Comparison of ENCODE assay signal across 1 cellular context in genomic region chr6:53134601-53135235, GRCh38.
A peak's percentile ranks its signal among the peaks of the same experiment; 100 is the strongest.
TF ChIP-seq lines count a peak whose summit lies in the region.

No MANE protein-coding gene starts in this region.

TF ChIP-seq in HepG2, 621 proteins besides CTCF, POLR2A, EP300 and RAD21 (continued from another document and continues in another):
- TF ChIP-seq ZNF142 (CRISPR knock-in tag; IDR thresholded peaks at IDR 0.05) = no peak
- peak; percentile 98 for TF ChIP-seq NCOA2 (CRISPR knock-in tag; IDR thresholded peaks at IDR 0.05)
- TF ChIP-seq GTF2F1 (IDR thresholded peaks at IDR 0.05; ENCODE audit: low read length) = no peak
- no peak for TF ChIP-seq LBX2 (CRISPR knock-in tag; IDR thresholded peaks at IDR 0.05; ENCODE audit: borderline replicate concordance)
- TF ChIP-seq EHMT2 (IDR thresholded peaks at IDR 0.05; ENCODE audit: borderline replicate concordance, low read depth, low read length) = peak; percentile 84; the same call in 1 of the 2 replicates
- TF ChIP-seq, protein P1, sequence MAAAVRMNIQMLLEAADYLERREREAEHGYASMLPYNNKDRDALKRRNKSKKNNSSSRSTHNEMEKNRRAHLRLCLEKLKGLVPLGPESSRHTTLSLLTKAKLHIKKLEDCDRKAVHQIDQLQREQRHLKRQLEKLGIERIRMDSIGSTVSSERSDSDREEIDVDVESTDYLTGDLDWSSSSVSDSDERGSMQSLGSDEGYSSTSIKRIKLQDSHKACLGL (CRISPR knock-in tag; IDR thresholded peaks at IDR 0.05) = no peak
- TF ChIP-seq, protein P2, sequence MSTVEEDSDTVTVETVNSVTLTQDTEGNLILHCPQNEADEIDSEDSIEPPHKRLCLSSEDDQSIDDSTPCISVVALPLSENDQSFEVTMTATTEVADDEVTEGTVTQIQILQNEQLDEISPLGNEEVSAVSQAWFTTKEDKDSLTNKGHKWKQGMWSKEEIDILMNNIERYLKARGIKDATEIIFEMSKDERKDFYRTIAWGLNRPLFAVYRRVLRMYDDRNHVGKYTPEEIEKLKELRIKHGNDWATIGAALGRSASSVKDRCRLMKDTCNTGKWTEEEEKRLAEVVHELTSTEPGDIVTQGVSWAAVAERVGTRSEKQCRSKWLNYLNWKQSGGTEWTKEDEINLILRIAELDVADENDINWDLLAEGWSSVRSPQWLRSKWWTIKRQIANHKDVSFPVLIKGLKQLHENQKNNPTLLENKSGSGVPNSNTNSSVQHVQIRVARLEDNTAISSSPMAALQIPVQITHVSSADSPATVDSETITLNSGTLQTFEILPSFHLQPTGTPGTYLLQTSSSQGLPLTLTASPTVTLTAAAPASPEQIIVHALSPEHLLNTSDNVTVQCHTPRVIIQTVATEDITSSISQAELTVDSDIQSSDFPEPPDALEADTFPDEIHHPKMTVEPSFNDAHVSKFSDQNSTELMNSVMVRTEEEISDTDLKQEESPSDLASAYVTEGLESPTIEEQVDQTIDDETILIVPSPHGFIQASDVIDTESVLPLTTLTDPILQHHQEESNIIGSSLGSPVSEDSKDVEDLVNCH (CRISPR knock-in tag; IDR thresholded peaks at IDR 0.05) = no peak
- peak; percentile 93 for TF ChIP-seq RERE (CRISPR knock-in tag; IDR thresholded peaks at IDR 0.05; ENCODE audit: low read depth)
- TF ChIP-seq THAP8 (CRISPR knock-in tag; IDR thresholded peaks at IDR 0.05; ENCODE audit: borderline replicate concordance) = no peak
- TF ChIP-seq HIVEP1 (CRISPR knock-in tag; IDR thresholded peaks at IDR 0.05) = no peak; the same call in 1 of the 2 replicates
- TF ChIP-seq ATRX (CRISPR knock-in tag; IDR thresholded peaks at IDR 0.05; ENCODE audit: borderline replicate concordance) = no peak
- peak; percentile 80 for TF ChIP-seq POGK (CRISPR knock-in tag; conservative IDR thresholded peaks at IDR 0.05)
- peak; percentile 92; the same call in 1 of the 2 replicates for TF ChIP-seq NCOA1 (CRISPR knock-in tag; IDR thresholded peaks at IDR 0.05)
- TF ChIP-seq, protein P3, sequence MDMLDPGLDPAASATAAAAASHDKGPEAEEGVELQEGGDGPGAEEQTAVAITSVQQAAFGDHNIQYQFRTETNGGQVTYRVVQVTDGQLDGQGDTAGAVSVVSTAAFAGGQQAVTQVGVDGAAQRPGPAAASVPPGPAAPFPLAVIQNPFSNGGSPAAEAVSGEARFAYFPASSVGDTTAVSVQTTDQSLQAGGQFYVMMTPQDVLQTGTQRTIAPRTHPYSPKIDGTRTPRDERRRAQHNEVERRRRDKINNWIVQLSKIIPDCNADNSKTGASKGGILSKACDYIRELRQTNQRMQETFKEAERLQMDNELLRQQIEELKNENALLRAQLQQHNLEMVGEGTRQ (IDR thresholded peaks at IDR 0.05; ENCODE audit: low read depth, low read length) = no peak; the same call in 1 of the 2 replicates
- TF ChIP-seq, protein P3 (CRISPR knock-in tag; IDR thresholded peaks at IDR 0.05; ENCODE audit: borderline replicate concordance) = no peak; the same call in 1 of the 2 replicates
- TF ChIP-seq, protein P4, sequence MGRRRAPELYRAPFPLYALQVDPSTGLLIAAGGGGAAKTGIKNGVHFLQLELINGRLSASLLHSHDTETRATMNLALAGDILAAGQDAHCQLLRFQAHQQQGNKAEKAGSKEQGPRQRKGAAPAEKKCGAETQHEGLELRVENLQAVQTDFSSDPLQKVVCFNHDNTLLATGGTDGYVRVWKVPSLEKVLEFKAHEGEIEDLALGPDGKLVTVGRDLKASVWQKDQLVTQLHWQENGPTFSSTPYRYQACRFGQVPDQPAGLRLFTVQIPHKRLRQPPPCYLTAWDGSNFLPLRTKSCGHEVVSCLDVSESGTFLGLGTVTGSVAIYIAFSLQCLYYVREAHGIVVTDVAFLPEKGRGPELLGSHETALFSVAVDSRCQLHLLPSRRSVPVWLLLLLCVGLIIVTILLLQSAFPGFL (CRISPR knock-in tag; IDR thresholded peaks at IDR 0.05) = no peak
- peak; percentile 85 for TF ChIP-seq SAP130 (CRISPR knock-in tag; IDR thresholded peaks at IDR 0.05; ENCODE audit: low read depth)
- no peak for TF ChIP-seq SRSF9 (IDR thresholded peaks at IDR 0.05; ENCODE audit: borderline replicate concordance, insufficient read depth, low read depth, low read length, poor library complexity, severe bottlenecking)
- TF ChIP-seq ZFP90 (CRISPR knock-in tag; IDR thresholded peaks at IDR 0.05; ENCODE audit: borderline replicate concordance) = no peak
- TF ChIP-seq, protein P5, sequence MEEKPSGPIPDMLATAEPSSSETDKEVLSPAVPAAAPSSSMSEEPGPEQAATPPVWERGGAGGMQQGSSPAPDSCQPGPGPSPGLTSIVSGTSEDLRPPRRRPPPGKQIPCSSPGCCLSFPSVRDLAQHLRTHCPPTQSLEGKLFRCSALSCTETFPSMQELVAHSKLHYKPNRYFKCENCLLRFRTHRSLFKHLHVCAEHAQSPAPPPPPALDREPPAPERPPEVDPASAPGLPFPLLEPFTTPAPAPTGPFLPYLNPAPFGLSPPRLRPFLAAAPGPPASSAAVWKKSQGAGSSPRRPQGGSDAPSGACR (CRISPR knock-in tag; IDR thresholded peaks at IDR 0.05) = 0 out of 2 replicates have a peak, but pooled peaks have one; percentile 40
